Comparison of ENCODE assay signal across 10 cellular contexts in genomic region chr15:67090297-67091072, GRCh38. TPM values are rescaled to one million over a fixed set of nuclear protein-coding genes. Genes with fewer than 3 reads are reported as not detected.
DNase-seq lines count a peak whose midpoint lies in the region; ATAC-seq, FAIRE-seq and TF ChIP-seq lines count a peak whose summit lies in the region.
"Had no signal": no experiment of that assay in that cellular context is flagged by ENCODE, and none has a peak within 500 bp of the region (broad histone marks: within the 10 kb centered on the region; RNA-seq: fewer than 3 reads in every experiment).

No MANE protein-coding gene starts in this region.

- ATAC-seq in GM18502 (IDR thresholded peaks at IDR 0.05; ENCODE audit: poor library complexity, unreplicated experiment) = no peak
- ATAC-seq in HepG2 = no peak

- no peak overlapping the region for H3K4me3 Mint-ChIP-seq in activated naive CD8-positive, alpha-beta T cell

- intact Hi-C loops in HepG2 (cut with micrococcal nuclease; ENCODE audit: unreplicated experiment) = no loop called here

- DNase-seq in HL-60 (ENCODE audit: low read depth in 1 of 2, low spot score in 1 of 2) (no peak), putamen (ENCODE audit: low spot score) (no peak), HepG2 (ENCODE audit: low spot score) (no peak), epidermal melanocyte (ENCODE audit: insufficient read length, low spot score) (no peak)
- DNase-seq: NCI-H2081 had no signal

- in situ Hi-C loops in HepG2 (cut with HindIII; ENCODE audit: extremely low pct_ligation_motif_present, low pct_unique_long_range_greater_than_20kb) = no loop called here

- H3K27ac ChIP-seq in BLaER1 (peak overlapping the region; percentile 57), HL-60 (replicated peaks) (peak overlapping the region; percentile 78), muscle layer of colon (ENCODE audit: low read depth, low read length) (peak overlapping the region; percentile 64), HepG2 (ENCODE audit: extremely low read length, insufficient read depth, low read length) (no peak overlapping the region)

- no peak for TF ChIP-seq RAD21 in HepG2 (CRISPR knock-in tag; IDR thresholded peaks at IDR 0.05)

- peaks cover 33% of the 10 kb centered on the region for H3K36me3 ChIP-seq in BLaER1
- peaks cover 11% of the 10 kb centered on the region for H3K36me3 ChIP-seq in muscle layer of colon (ENCODE audit: insufficient read depth, low read length)
- H3K36me3 ChIP-seq in HepG2 (replicated peaks in 1 of 2; ENCODE audit: control insufficient read depth in 1 of 2, insufficient read depth in 2 of 2, low read length in 2 of 2) = peaks cover 12 to 63% of the 10 kb centered on the region in 2 experiments; a peak in 4 of 5 replicates

- H3K4me1 ChIP-seq in BLaER1 = peaks cover 100% of the 10 kb centered on the region
- H3K4me1 ChIP-seq in muscle layer of colon (ENCODE audit: insufficient read depth, low read length) = peaks cover 63% of the 10 kb centered on the region
- peaks cover 33% of the 10 kb centered on the region for H3K4me1 ChIP-seq in HepG2 (ENCODE audit: insufficient read depth, low read length)

- no peaks in the 10 kb centered on the region for H3K9me3 ChIP-seq in BLaER1
- no peaks in the 10 kb centered on the region for H3K9me3 ChIP-seq in muscle layer of colon (ENCODE audit: low read length)
- H3K9me3 ChIP-seq in HepG2 (ENCODE audit: low read length) = no peaks in the 10 kb centered on the region

- H3K27me3 ChIP-seq in BLaER1 (no peaks in the 10 kb centered on the region), HL-60 (ENCODE audit: insufficient read depth, poor library complexity, severe bottlenecking) (no peaks in the 10 kb centered on the region), muscle layer of colon (ENCODE audit: control insufficient read depth in 1 of 2, insufficient read depth in 2 of 2, low read length in 2 of 2) (no peaks in the 10 kb centered on the region), HepG2 (ENCODE audit: control insufficient read depth in 1 of 2, insufficient read depth in 2 of 2, low read length in 2 of 2) (no peaks in the 10 kb centered on the region)

- TF ChIP-seq CTCF in HL-60 (IDR thresholded peaks at IDR 0.05; ENCODE audit: insufficient read depth, low read length) = no peak
- TF ChIP-seq CTCF in HepG2 (CRISPR knock-in tag; IDR thresholded peaks at IDR 0.05) = no peak

- no peak for TF ChIP-seq POLR2A in HepG2 (IDR thresholded peaks at IDR 0.05; ENCODE audit: insufficient read depth in 1 of 2, low read depth in 2 of 2, low read length in 2 of 2)

- BruUV-seq in HepG2 (replicated peaks; lab: Mats Ljungman, UMichigan) = no TSS peak

- no peak overlapping the region for H3K4me3 ChIP-seq in BLaER1
- no peak overlapping the region for H3K4me3 ChIP-seq in HL-60 (replicated peaks; ENCODE audit: insufficient read depth, low read length)
- peak overlapping the region in 1 of 2 donors; percentile 2 for H3K4me3 ChIP-seq in muscle layer of colon (ENCODE audit: low read depth in 1 of 2, low read length in 2 of 2)
- no peak overlapping the region for H3K4me3 ChIP-seq in HepG2 (replicated peaks in 1 of 3; ENCODE audit: insufficient read depth in 1 of 3, low read depth in 2 of 3, low read length in 3 of 3)

- H3K36me3 Mint-ChIP-seq in activated naive CD8-positive, alpha-beta T cell = peaks cover 10% of the 10 kb centered on the region

- H3K27ac Mint-ChIP-seq in activated naive CD8-positive, alpha-beta T cell = peak overlapping the region; percentile 58

- H4K20me1 ChIP-seq in BLaER1 = peaks cover 100% of the 10 kb centered on the region
- H4K20me1 ChIP-seq in HepG2 (ENCODE audit: insufficient read depth, low read length) = peaks cover 72% of the 10 kb centered on the region

- H3K27me3 Mint-ChIP-seq in activated naive CD8-positive, alpha-beta T cell = peaks cover 1% of the 10 kb centered on the region

- CTCF ChIA-PET in HepG2 (lab: Yijun Ruan, JAX; ENCODE audit: low intra/inter-chr PET ratio, low total read pairs) = no interaction called here

- TF ChIP-seq EP300 in HepG2 (IDR thresholded peaks at IDR 0.05; ENCODE audit: low read depth in 2 of 2, low read length in 2 of 2) = no peak
- TF ChIP-seq EP300 in HepG2 (CRISPR knock-in tag; IDR thresholded peaks at IDR 0.05; ENCODE audit: borderline replicate concordance) = no peak

- H3K9ac ChIP-seq in BLaER1 = no peak overlapping the region
- no peak overlapping the region for H3K9ac ChIP-seq in muscle layer of colon (ENCODE audit: low read length)
- no peak overlapping the region for H3K9ac ChIP-seq in HepG2 (ENCODE audit: insufficient read depth, low read depth, low read length)

- POLR2A ChIA-PET in HepG2 (lab: Yijun Ruan, JAX) = interaction anchor here (0.7 to 0.9 kb wide), 2 partner anchors 15 to 31 kb away, joined by 3 read pairs; no protein-coding TSS in a partner anchor

- no peaks in the 10 kb centered on the region for H3K9me3 Mint-ChIP-seq in activated naive CD8-positive, alpha-beta T cell (ENCODE audit: low read depth)

- H3K4me1 Mint-ChIP-seq in activated naive CD8-positive, alpha-beta T cell (ENCODE audit: low read depth) = peaks cover 54% of the 10 kb centered on the region

- H3K4me2 ChIP-seq in BLaER1 (peak overlapping the region; percentile 94), HepG2 (ENCODE audit: low read depth, low read length) (no peak overlapping the region)

- H3K79me2 ChIP-seq in HepG2 (ENCODE audit: insufficient read depth, low read length) = peaks cover 88% of the 10 kb centered on the region

- H2AFZ ChIP-seq in HepG2 (ENCODE audit: low read length) = no peak overlapping the region

- FAIRE-seq in HepG2 (lab: Jason Lieb, UNC) = no peak
- FAIRE-seq: colon had no signal

- WGBS in HepG2 (ENCODE audit: low lambda C conversion rate) = 85% methylated on average over 7 of the region's 7 CpGs

TF ChIP-seq in HepG2, 621 proteins besides CTCF, POLR2A, EP300 and RAD21:
- TF ChIP-seq CREB3 (CRISPR knock-in tag; IDR thresholded peaks at IDR 0.05) (no peak), GTF3A (CRISPR knock-in tag; conservative IDR thresholded peaks at IDR 0.05) (no peak)
- TF ChIP-seq, protein P1, sequence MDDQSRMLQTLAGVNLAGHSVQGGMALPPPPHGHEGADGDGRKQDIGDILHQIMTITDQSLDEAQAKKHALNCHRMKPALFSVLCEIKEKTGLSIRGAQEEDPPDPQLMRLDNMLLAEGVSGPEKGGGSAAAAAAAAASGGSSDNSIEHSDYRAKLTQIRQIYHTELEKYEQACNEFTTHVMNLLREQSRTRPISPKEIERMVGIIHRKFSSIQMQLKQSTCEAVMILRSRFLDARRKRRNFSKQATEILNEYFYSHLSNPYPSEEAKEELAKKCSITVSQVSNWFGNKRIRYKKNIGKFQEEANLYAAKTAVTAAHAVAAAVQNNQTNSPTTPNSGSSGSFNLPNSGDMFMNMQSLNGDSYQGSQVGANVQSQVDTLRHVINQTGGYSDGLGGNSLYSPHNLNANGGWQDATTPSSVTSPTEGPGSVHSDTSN (CRISPR knock-in tag; IDR thresholded peaks at IDR 0.05; ENCODE audit: borderline replicate concordance) = no peak

RNA-seq across cellular contexts. Expression of gene SMAD3, which starts 25.1 kb away (rescaled TPM):
- total RNA-seq in HepG2 (2016; rRNA removed; fragmentation: Illumina TruSeq; extraction: Trizol) = 8.6 and 10.0 TPM in 2 replicates
- 5.9 and 6.9 TPM in 2 replicates for total RNA-seq in HepG2 (2016; cell fraction: cytosol; rRNA removed; fragmentation: Illumina TruSeq; extraction: Trizol; ENCODE audit: low read depth)
- total RNA-seq in HepG2 (2016; cell fraction: insoluble cytoplasmic fraction; rRNA removed; fragmentation: Illumina TruSeq; extraction: Trizol) = 8.6 and 9.2 TPM in 2 replicates
- total RNA-seq in HepG2 (2016; cell fraction: membrane; rRNA removed; fragmentation: Illumina TruSeq; extraction: Trizol) = 6.1 and 6.5 TPM in 2 replicates
- total RNA-seq in HepG2 (2016; cell fraction: nucleus; rRNA removed; fragmentation: Illumina TruSeq; extraction: Trizol) = 15.6 and 16.8 TPM in 2 replicates
- polyA plus RNA-seq in HepG2 (2011; rRNA removed) = 56.3 and 59.1 TPM in 2 replicates
- polyA plus RNA-seq in HepG2 (2011; cell fraction: cytosol; rRNA removed) = 15.3 and 17.1 TPM in 2 replicates
- polyA plus RNA-seq in HepG2 (2011; cell fraction: nucleus; rRNA removed) = 92.6 and 110 TPM in 2 replicates
- 27.7 and 30.7 TPM in 2 replicates for polyA plus RNA-seq in HepG2 (2012)
- 0.69 and 1.4 TPM in 2 replicates for polyA plus RNA-seq in HepG2 (2016; cell fraction: cytosol; fragmentation: Illumina TruSeq; extraction: Trizol; ENCODE audit: low read depth)
- 9.8 and 12.0 TPM in 2 replicates for polyA plus RNA-seq in HepG2 (2016; cell fraction: insoluble cytoplasmic fraction; fragmentation: Illumina TruSeq; extraction: Trizol; ENCODE audit: low read depth)
- polyA plus RNA-seq in HepG2 (2016; cell fraction: membrane; fragmentation: Illumina TruSeq; extraction: Trizol; ENCODE audit: low read depth) = 2.7 and 3.7 TPM in 2 replicates
- polyA plus RNA-seq in HepG2 (2016; cell fraction: nucleus; fragmentation: Illumina TruSeq; extraction: Trizol; ENCODE audit: insufficient read depth, low read depth) = 25.8 and 26.1 TPM in 2 replicates
- polyA minus RNA-seq in HepG2 (2011; rRNA and poly(A)+ RNA removed; ENCODE audit: low replicate concordance) = 37.4 and 65.9 TPM in 2 replicates
- 17.8 and 26.2 TPM in 2 replicates for polyA minus RNA-seq in HepG2 (2011; cell fraction: cytosol; rRNA and poly(A)+ RNA removed)
- 43.8 and 50.1 TPM in 2 replicates for polyA minus RNA-seq in HepG2 (2011; cell fraction: nucleus; rRNA and poly(A)+ RNA removed)
